23 cellular contexts compared by ENCODE assay signal in the genomic region with DNA sequence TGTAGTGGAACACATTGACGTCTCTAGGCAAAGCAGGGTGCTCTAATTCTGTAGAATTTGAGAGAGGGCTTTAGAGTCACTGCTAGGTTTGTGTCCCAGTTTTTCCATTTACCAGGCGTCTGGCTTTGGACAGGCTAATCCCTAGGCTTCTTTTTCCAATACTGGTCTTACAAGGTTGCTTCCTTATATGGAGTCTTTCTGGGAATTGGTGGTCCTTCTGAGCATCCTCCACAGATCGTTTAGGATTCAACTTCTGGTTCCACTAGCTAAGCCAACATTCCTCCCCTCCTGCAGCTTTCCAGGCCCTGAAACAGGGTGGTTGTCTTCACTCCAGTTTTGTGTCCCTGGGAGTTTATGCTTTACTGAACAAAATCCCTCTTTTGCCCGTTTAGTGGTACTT.
DNase-seq lines count a peak whose midpoint lies in the region; ATAC-seq, FAIRE-seq and TF ChIP-seq lines count a peak whose summit lies in the region.
"Had no signal": no experiment of that assay in that cellular context is flagged by ENCODE, and none has a peak within 500 bp of the region (broad histone marks: within the 10 kb centered on the region; RNA-seq: fewer than 3 reads in every experiment).

No MANE protein-coding gene starts in this region.

- WGBS in H1 (ENCODE audit: extremely low coverage in 1 of 2, insufficient coverage in 1 of 2, insufficient read length in 1 of 2, insufficient replicate concordance in 2 of 2, low coverage in 1 of 2, low lambda C conversion rate in 2 of 2, missing lambda C conversion rate in 1 of 2), 2 experiments, result 74% methylated on average over 4 of the region's 4 CpGs; no CpG with 5 or more reads in 1 of the 2 experiments

- no peak overlapping the region for H2BK120ac ChIP-seq in H1 (replicated peaks; ENCODE audit: low read depth, low read length)

- CTCF ChIA-PET in CD4-positive, alpha-beta T cell (lab: Charles Lee), result no interaction called here
- CTCF ChIA-PET in H1 (lab: Charles Lee; ENCODE audit: partially characterized antibody), result interaction anchor here (1.2 kb wide), 1 partner anchor 10 kb away, joined by 3 read pairs; no protein-coding TSS in a partner anchor
- CTCF ChIA-PET in CD4-positive, alpha-beta memory T cell (lab: Charles Lee; ENCODE audit: partially characterized antibody), result no interaction called here

- H2BK15ac ChIP-seq in H1 (ENCODE audit: low read length), result no peak overlapping the region

- H3K36me3 ChIP-seq in HUES6 (ENCODE audit: control insufficient read depth, insufficient read depth, low read length), result no peaks in the 10 kb centered on the region
- H3K36me3 ChIP-seq in H1 (ENCODE audit: control insufficient read depth in 2 of 4, insufficient read depth in 4 of 4, low read length in 3 of 4), result no peaks in the 10 kb centered on the region
- no peaks in the 10 kb centered on the region for H3K36me3 ChIP-seq in CD4-positive, alpha-beta memory T cell (ENCODE audit: insufficient read depth, low read length)
- no peaks in the 10 kb centered on the region for H3K36me3 ChIP-seq in kidney (ENCODE audit: control insufficient read depth in 1 of 2, insufficient read depth in 2 of 2, low read length in 2 of 2)
- H3K36me3 ChIP-seq: sigmoid colon had no signal

- H3K18ac ChIP-seq in H1 (ENCODE audit: extremely low read depth, low read length), result peak overlapping the region; percentile 55; the same call in 1 of the 2 replicates

- peaks cover 18% of the 10 kb centered on the region for H3K4me1 ChIP-seq in HUES6 (ENCODE audit: control insufficient read depth, insufficient read depth, low read length)
- peaks cover 0 to 8% (median 4%) of the 10 kb centered on the region in 4 experiments; a peak in 3 of 7 replicates for H3K4me1 ChIP-seq in H1 (replicated peaks in 1 of 4; ENCODE audit: control insufficient read depth in 3 of 4, insufficient read depth in 4 of 4, low read length in 3 of 4)
- no peaks in the 10 kb centered on the region for H3K4me1 ChIP-seq in CD4-positive, alpha-beta memory T cell (ENCODE audit: insufficient read depth, low read length)
- H3K4me1 ChIP-seq in kidney (ENCODE audit: control insufficient read depth in 1 of 2, insufficient read depth in 1 of 2, low read depth in 1 of 2, low read length in 2 of 2), result peaks cover 0 to 4% of the 10 kb centered on the region in 2 donors
- H3K4me1 ChIP-seq: sigmoid colon had no signal

- H3K23me2 ChIP-seq in H1 (ENCODE audit: low read depth, low read length), result no peaks in the 10 kb centered on the region

- intact Hi-C loops in CD4-positive, alpha-beta T cell (cut with DNase I, micrococcal nuclease), result no loop called here
- intact Hi-C loops in CD4-positive, alpha-beta memory T cell (cut with micrococcal nuclease), result no loop called here
- intact Hi-C loops in kidney (cut with DNase I), result no loop called here

- no peak overlapping the region for H3K23ac ChIP-seq in H1 (ENCODE audit: insufficient read length)

- H3K27ac ChIP-seq in CD4-positive, alpha-beta T cell (ENCODE audit: low read depth, low read length), result no peak overlapping the region
- H3K27ac ChIP-seq in HUES6 (ENCODE audit: low read depth, low read length), result no peak overlapping the region; the same call in 1 of the 2 replicates
- H3K27ac ChIP-seq in H1 (ENCODE audit: low read depth, low read length), result no peak overlapping the region
- H3K27ac ChIP-seq in CD4-positive, alpha-beta memory T cell (ENCODE audit: low read depth, low read length), result no peak overlapping the region
- no peak overlapping the region for H3K27ac ChIP-seq in kidney (ENCODE audit: low read depth in 2 of 2, low read length in 2 of 2)

- H4K5ac ChIP-seq in H1 (ENCODE audit: insufficient read length, low read depth, low read length), result no peak overlapping the region

- no peak for TF ChIP-seq EP300 in H1 (IDR thresholded peaks at IDR 0.05; ENCODE audit: borderline replicate concordance in 1 of 2, low read depth in 2 of 2, low read length in 2 of 2)

- no peak overlapping the region for H3K4me3 Mint-ChIP-seq in CD4-positive, alpha-beta T cell
- peak overlapping the region in 3 of 8 donors; percentile 48 to 67 (median 58) for H3K4me3 Mint-ChIP-seq in naive B cell
- no peak overlapping the region for H3K4me3 Mint-ChIP-seq in CD4-positive, alpha-beta memory T cell
- H3K4me3 Mint-ChIP-seq: activated naive CD4-positive, alpha-beta T cell treated with anti-CD3 and anti-CD28 coated beads for 36 hours; memory B cell had no signal

- peak overlapping the region; percentile 10 for H3K27ac Mint-ChIP-seq in CD4-positive, alpha-beta T cell
- H3K27ac Mint-ChIP-seq in naive B cell, result peak overlapping the region in 4 of 6 donors; percentile 55 to 91 (median 81)
- H3K27ac Mint-ChIP-seq in CD4-positive, alpha-beta memory T cell, result no peak overlapping the region
- H3K27ac Mint-ChIP-seq: activated naive CD4-positive, alpha-beta T cell treated with anti-CD3 and anti-CD28 coated beads for 36 hours; memory B cell had no signal

- ATAC-seq in CD4-positive, alpha-beta T cell (ENCODE audit: poor library complexity), result no peak
- ATAC-seq in naive B cell (ENCODE audit: low read depth in 2 of 2) (no peak), GM21447 (IDR thresholded peaks at IDR 0.05; ENCODE audit: unreplicated experiment) (no peak)

- no peak overlapping the region for H2BK12ac ChIP-seq in H1 (ENCODE audit: low read depth, low read length)

- H3K9me3 Mint-ChIP-seq in CD4-positive, alpha-beta T cell, result no peaks in the 10 kb centered on the region
- peaks cover 0 to 2% (median 0%) of the 10 kb centered on the region in 7 donors for H3K9me3 Mint-ChIP-seq in naive B cell
- H3K9me3 Mint-ChIP-seq in CD4-positive, alpha-beta memory T cell, result no peaks in the 10 kb centered on the region
- H3K9me3 Mint-ChIP-seq: activated naive CD4-positive, alpha-beta T cell treated with anti-CD3 and anti-CD28 coated beads for 36 hours; memory B cell had no signal

- no peak overlapping the region for H2AFZ ChIP-seq in H1 (ENCODE audit: low read length)

- no peak overlapping the region for H4K8ac ChIP-seq in H1 (ENCODE audit: extremely low read depth, insufficient read depth, low read length)

- no peaks in the 10 kb centered on the region for H3K79me1 ChIP-seq in H1 (ENCODE audit: low read depth, low read length)

- H4K91ac ChIP-seq in H1 (replicated peaks; ENCODE audit: insufficient read length, low read length), result no peak overlapping the region

- no peak overlapping the region for H3K4ac ChIP-seq in H1 (replicated peaks; ENCODE audit: insufficient read length, low read depth, low read length)

- no peak for TF ChIP-seq POLR2A in H1 (IDR thresholded peaks at IDR 0.05; ENCODE audit: control extremely low read depth in 1 of 2, low read depth in 2 of 2, low read length in 2 of 2)

- H3K36me3 Mint-ChIP-seq in CD4-positive, alpha-beta T cell (ENCODE audit: low read depth), result no peaks in the 10 kb centered on the region
- no peaks in the 10 kb centered on the region for H3K36me3 Mint-ChIP-seq in naive B cell
- no peaks in the 10 kb centered on the region for H3K36me3 Mint-ChIP-seq in CD4-positive, alpha-beta memory T cell
- H3K36me3 Mint-ChIP-seq: memory B cell had no signal

- H2AK5ac ChIP-seq in H1 (ENCODE audit: low read depth, low read length), result no peak overlapping the region

- H3K14ac ChIP-seq in H1 (ENCODE audit: insufficient read length), result no peak overlapping the region

- H4K20me1 ChIP-seq in H1 (replicated peaks in 1 of 2; ENCODE audit: control insufficient read depth in 1 of 2, insufficient read depth in 2 of 2, low read length in 2 of 2), result no peaks in the 10 kb centered on the region

- peak overlapping the region; percentile 8 for H3K9ac ChIP-seq in HUES6 (ENCODE audit: low read length)
- no peak overlapping the region for H3K9ac ChIP-seq in H1 (replicated peaks in 1 of 4; ENCODE audit: extremely low read depth in 1 of 4, low read depth in 3 of 4, low read length in 3 of 4)
- H3K9ac ChIP-seq in kidney (ENCODE audit: low read length in 2 of 2), result no peak overlapping the region

- no peak overlapping the region for H2BK20ac ChIP-seq in H1 (ENCODE audit: low read length)

- H3K4me2 ChIP-seq in H1 (ENCODE audit: insufficient read depth in 1 of 2, low read depth in 2 of 2, low read length in 2 of 2), result no peak overlapping the region

- H3K27me3 Mint-ChIP-seq in CD4-positive, alpha-beta T cell, result no peaks in the 10 kb centered on the region
- H3K27me3 Mint-ChIP-seq in naive B cell, result no peaks in the 10 kb centered on the region
- H3K27me3 Mint-ChIP-seq in CD4-positive, alpha-beta memory T cell, result no peaks in the 10 kb centered on the region
- H3K27me3 Mint-ChIP-seq: memory B cell had no signal

- TF ChIP-seq RAD21 in H1 (IDR thresholded peaks at IDR 0.05 in 1 of 2, conservative IDR thresholded peaks at IDR 0.05 in 1 of 2; ENCODE audit: low read depth in 2 of 2, low read length in 2 of 2), result no peak

- H3K56ac ChIP-seq in H1 (replicated peaks; ENCODE audit: insufficient read length, low read depth, low read length), result no peak overlapping the region

- no peak for TF ChIP-seq CTCF in CD4-positive, alpha-beta T cell (IDR thresholded peaks at IDR 0.05)
- TF ChIP-seq CTCF in H1 (IDR thresholded peaks at IDR 0.05; ENCODE audit: control extremely low read depth in 1 of 3, insufficient read depth in 1 of 3, low read depth in 1 of 3, low read length in 3 of 3) (no peak), kidney (IDR thresholded peaks at IDR 0.05; ENCODE audit: borderline replicate concordance, extremely low read depth, insufficient read depth) (no peak)

- no peaks in the 10 kb centered on the region for H3K27me3 ChIP-seq in CD4-positive, alpha-beta T cell (ENCODE audit: control insufficient read depth, insufficient read depth, low read length)
- H3K27me3 ChIP-seq in HUES6 (ENCODE audit: control insufficient read depth, insufficient read depth, low read length) (no peaks in the 10 kb centered on the region), H1 (replicated peaks in 1 of 4; ENCODE audit: control insufficient read depth in 3 of 4, extremely low read depth in 1 of 4, insufficient read depth in 3 of 4, low read length in 3 of 4) (no peaks in the 10 kb centered on the region)
- no peaks in the 10 kb centered on the region for H3K27me3 ChIP-seq in CD4-positive, alpha-beta memory T cell (ENCODE audit: insufficient read depth, low read length)
- H3K27me3 ChIP-seq: sigmoid colon had no signal

- peak; percentile 88 for FAIRE-seq in H1 (lab: Jason Lieb, UNC)
- no peak for FAIRE-seq in kidney (lab: Jason Lieb, UNC)
- FAIRE-seq: endothelial cell of umbilical vein, K562, urothelium cell line had no signal

- peaks cover 60% of the 10 kb centered on the region for H3K4me1 Mint-ChIP-seq in CD4-positive, alpha-beta T cell (ENCODE audit: low read depth)
- peaks cover 37 to 39% (median 39%) of the 10 kb centered on the region in 3 donors for H3K4me1 Mint-ChIP-seq in naive B cell
- peaks cover 10 to 25% (median 13%) of the 10 kb centered on the region in 4 donors for H3K4me1 Mint-ChIP-seq in CD4-positive, alpha-beta memory T cell

- no peak for DNase-seq in CD4-positive, alpha-beta T cell
- DNase-seq in H1 (ENCODE audit: low read depth in 1 of 2, low spot score in 2 of 2), result no peak
- no peak for DNase-seq in naive B cell
- DNase-seq in CD4-positive, alpha-beta memory T cell, result no peak
- DNase-seq in DMS53 treated with DMSO at 0.1 percent for 48 hours (lab: John Stamatoyannopoulos, UW; ENCODE audit: unreplicated experiment), result no peak
- no peak for DNase-seq in kidney
- DNase-seq: ACHN; activated CD4-positive, alpha-beta T cell treated with anti-CD3 and anti-CD28 coated beads for 1 hour; activated naive CD4-positive, alpha-beta T cell treated with anti-CD3 and anti-CD28 coated beads for 36 hours; activated T-cell treated with anti-CD3 and anti-CD28 coated beads, Interleukin-2, amount 50 U/mL, for 48 hours; amniotic stem cell; C1 segment of cervical spinal cord; kidney glomerular epithelial cell; NCI-H1694; sigmoid colon; stimulated activated CD4-positive, alpha-beta T cell treated with anti-CD3 and anti-CD28 coated beads, Interleukin-15, amount 100 ng/mL, for 24 hours; substantia nigra had no signal

- no peaks in the 10 kb centered on the region for H3K79me2 ChIP-seq in H1 (ENCODE audit: control insufficient read depth in 1 of 2, insufficient read depth in 2 of 2, low read length in 2 of 2)

- no peak overlapping the region for H2BK5ac ChIP-seq in H1 (ENCODE audit: low read depth, low read length)

- H3K9me3 ChIP-seq in CD4-positive, alpha-beta T cell (ENCODE audit: control insufficient read depth, low read length), result no peaks in the 10 kb centered on the region
- H3K9me3 ChIP-seq in HUES6 (ENCODE audit: control insufficient read depth, insufficient read depth, low read depth, low read length), result no peaks in the 10 kb centered on the region
- H3K9me3 ChIP-seq in H1 (ENCODE audit: insufficient read depth in 2 of 2, low read depth in 1 of 2, low read length in 1 of 2), result no peaks in the 10 kb centered on the region
- H3K9me3 ChIP-seq in CD4-positive, alpha-beta memory T cell (ENCODE audit: control insufficient read depth in 1 of 2, low read length in 2 of 2), result no peaks in the 10 kb centered on the region
- H3K9me3 ChIP-seq in kidney (ENCODE audit: control insufficient read depth in 1 of 2, low read length in 2 of 2), result no peaks in the 10 kb centered on the region
- H3K9me3 ChIP-seq: sigmoid colon had no signal

- no peak overlapping the region for H3K4me3 ChIP-seq in HUES6 (ENCODE audit: low read depth, low read length)
- no peak overlapping the region for H3K4me3 ChIP-seq in H1 (ENCODE audit: extremely low read depth in 1 of 4, insufficient read depth in 2 of 4, low read depth in 3 of 4, low read length in 4 of 4)
- no peak overlapping the region for H3K4me3 ChIP-seq in CD4-positive, alpha-beta memory T cell (ENCODE audit: low read length in 2 of 2)
- H3K4me3 ChIP-seq in kidney (ENCODE audit: low read length in 2 of 2), result no peak overlapping the region
- H3K4me3 ChIP-seq: K562, sigmoid colon had no signal

- POLR2A ChIA-PET in CD4-positive, alpha-beta T cell (lab: Charles Lee), result no interaction called here
- POLR2A ChIA-PET in H1 (lab: Charles Lee; ENCODE audit: partially characterized antibody), result no interaction called here
- POLR2A ChIA-PET in CD4-positive, alpha-beta memory T cell (lab: Charles Lee; ENCODE audit: partially characterized antibody), result no interaction called here

Comparison
In these comparisons a context has a peak if more than half of its experiments do, and no peak if none do; other contexts are left out.
1. H3K27ac Mint-ChIP-seq: peak in CD4-positive, alpha-beta T cell (single experiment) and naive B cell (4 of 6); none in CD4-positive, alpha-beta memory T cell (0 of 7).